Comparison of ENCODE assay signal across 8 cellular contexts in the genomic region with DNA sequence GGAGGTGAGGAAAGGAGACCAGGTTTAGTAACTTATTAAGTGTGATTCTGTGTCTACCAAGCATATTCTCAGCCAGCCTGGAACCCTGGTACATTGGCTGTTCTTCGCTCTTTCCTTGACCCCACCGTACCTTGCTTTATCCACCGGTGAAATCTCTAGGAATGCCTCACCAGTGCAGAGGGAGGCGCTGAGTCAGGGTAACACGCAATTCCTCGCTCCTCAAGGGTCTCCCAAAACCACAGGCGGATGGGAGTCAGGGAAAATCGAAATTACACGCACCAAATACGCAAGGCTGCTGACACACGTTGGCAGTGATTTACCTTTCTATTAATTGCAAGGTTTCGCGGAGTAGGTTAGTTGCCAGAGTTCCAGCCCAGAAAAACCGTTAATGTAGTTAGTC. TPM values are rescaled to one million over a fixed set of nuclear protein-coding genes. Genes with fewer than 3 reads are reported as not detected.
DNase-seq lines count a peak whose midpoint lies in the region; ATAC-seq, FAIRE-seq and TF ChIP-seq lines count a peak whose summit lies in the region.

No MANE protein-coding gene starts in this region.

- H3K27ac Mint-ChIP-seq in Caco-2 (ENCODE audit: unreplicated experiment): peak overlapping the region; percentile 92

- no peak for FAIRE-seq in small intestine (lab: Jason Lieb, UNC)

- peak overlapping the region; percentile 90 for H3K4me3 ChIP-seq in Caco-2 (ENCODE audit: low read depth, low read length)
- H3K4me3 ChIP-seq in ascending aorta: peak overlapping the region; percentile 76 to 96
- peak overlapping the region; percentile 82 for H3K4me3 ChIP-seq in iPS-18a (ENCODE audit: low read length)
- peak overlapping the region; percentile 64 to 81 for H3K4me3 ChIP-seq in small intestine (ENCODE audit: low read depth in 1 of 2, low read length in 2 of 2)

- TF ChIP-seq CTCF in Caco-2 (IDR thresholded peaks at IDR 0.05; ENCODE audit: insufficient read depth in 1 of 2, low read depth in 1 of 2, low read length in 1 of 2, severe bottlenecking in 1 of 2, unreplicated experiment in 1 of 2) (no peak), ascending aorta (IDR thresholded peaks at IDR 0.05) (no peak)

- H3K36me3 ChIP-seq in Caco-2 (ENCODE audit: control insufficient read depth, insufficient read depth, low read length) (no peaks in the 10 kb centered on the region), ascending aorta (peaks cover 0 to 4% of the 10 kb centered on the region in 2 donors), iPS-18a (ENCODE audit: control insufficient read depth, low read depth, low read length) (peaks cover 17% of the 10 kb centered on the region), small intestine (ENCODE audit: control insufficient read depth in 2 of 2, insufficient read depth in 2 of 2, low read length in 2 of 2) (peaks cover 0 to 2% of the 10 kb centered on the region in 2 donors)

- 2 to 6% (median 5%) methylated on average over 14 of the region's 14 CpGs for WGBS in small intestine, 3 donors

- peaks cover 12% of the 10 kb centered on the region; the same call in 1 of the 2 replicates for H3K4me1 ChIP-seq in Caco-2
- peaks cover 5 to 20% of the 10 kb centered on the region in 2 donors for H3K4me1 ChIP-seq in ascending aorta
- H3K4me1 ChIP-seq in iPS-18a (ENCODE audit: control insufficient read depth, low read depth, low read length): peaks cover 14% of the 10 kb centered on the region
- peaks cover 6 to 26% of the 10 kb centered on the region in 2 donors for H3K4me1 ChIP-seq in small intestine (ENCODE audit: control insufficient read depth in 2 of 2, insufficient read depth in 1 of 2, low read depth in 1 of 2, low read length in 1 of 2)

- H3K27me3 ChIP-seq in Caco-2 (replicated peaks; ENCODE audit: control insufficient read depth, insufficient read depth, low read length) (no peaks in the 10 kb centered on the region), ascending aorta (no peaks in the 10 kb centered on the region), iPS-18a (ENCODE audit: control insufficient read depth, insufficient read depth, low read length) (no peaks in the 10 kb centered on the region), small intestine (ENCODE audit: control insufficient read depth in 2 of 2, insufficient read depth in 2 of 2, low read length in 2 of 2) (no peaks in the 10 kb centered on the region)

- H3K9me3 ChIP-seq in Caco-2 (no peaks in the 10 kb centered on the region), ascending aorta (no peaks in the 10 kb centered on the region), iPS-18a (ENCODE audit: control insufficient read depth, low read depth, low read length) (no peaks in the 10 kb centered on the region), small intestine (ENCODE audit: control insufficient read depth, low read depth) (no peaks in the 10 kb centered on the region)

- no peak for ATAC-seq in HG03378 (IDR thresholded peaks at IDR 0.05; ENCODE audit: unreplicated experiment)

- H3K9me3 Mint-ChIP-seq in Caco-2 (ENCODE audit: unreplicated experiment): no peaks in the 10 kb centered on the region

- intact Hi-C loops in Caco-2 (cut with micrococcal nuclease; ENCODE audit: unreplicated experiment): no loop called here
- intact Hi-C loops in ascending aorta (cut with DNase I): loop anchor here (5.0 to 10.0 kb wide), 4 partner anchors 609 to 1801 kb away; partner anchors contain the start of genes DACT1, PCNX4, PPM1A and TMEM30B

- peaks cover 16% of the 10 kb centered on the region for H3K36me3 Mint-ChIP-seq in Caco-2 (ENCODE audit: insufficient read depth, unreplicated experiment)

- BruUV-seq in Caco-2 (replicated peaks; lab: Mats Ljungman, UMichigan): no TSS peak

- DNase-seq in Caco-2: peak in 1 of 2 experiments; percentile 9
- DNase-seq in HuH-7.5 (ENCODE audit: low spot score): peak; percentile 30
- DNase-seq in ascending aorta (ENCODE audit: low spot score in 2 of 2): no peak
- DNase-seq in small intestine: peak; percentile 25
- no peak for DNase-seq in DMS114 treated with DMSO at 0.1 percent for 48 hours (lab: John Stamatoyannopoulos, UW; ENCODE audit: unreplicated experiment)
- DNase-seq in activated CD8-positive, alpha-beta memory T cell treated with anti-CD3 and anti-CD28 coated beads, Interleukin-2, amount 50 U/mL, for 48 hours: no peak

- peak overlapping the region; percentile 92 for H3K4me3 Mint-ChIP-seq in Caco-2 (ENCODE audit: unreplicated experiment)

- H3K9ac ChIP-seq in iPS-18a (ENCODE audit: low read length): peak overlapping the region; percentile 85

- CTCF ChIA-PET in Caco-2 (lab: Charles Lee): interaction anchor here (1.3 to 1.7 kb wide), 4 partner anchors 93 to 414 kb away, joined by 3 to 13 read pairs (median 7); partner anchors contain the start of gene CCDC175

- H3K27me3 Mint-ChIP-seq in Caco-2 (ENCODE audit: insufficient read depth, unreplicated experiment): no peaks in the 10 kb centered on the region

- no peaks in the 10 kb centered on the region for H3K4me1 Mint-ChIP-seq in Caco-2 (ENCODE audit: low read depth, unreplicated experiment)

- POLR2A ChIA-PET in Caco-2 (lab: Charles Lee): interaction anchor here (1.3 kb wide), 1 partner anchor 25 kb away, joined by 3 read pairs; no protein-coding TSS in a partner anchor

- H3K27ac ChIP-seq in ascending aorta: peak overlapping the region; percentile 85 to 96
- peak overlapping the region; percentile 57 for H3K27ac ChIP-seq in iPS-18a (ENCODE audit: low read length)
- H3K27ac ChIP-seq in small intestine (ENCODE audit: low read depth in 1 of 2, low read length in 1 of 2): peak overlapping the region; percentile 61 to 91

RNA-seq across cellular contexts. Expression of gene L3HYPDH, which starts 0.8 kb away (rescaled TPM):
- total RNA-seq in Caco-2 (2022) (15.3 and 15.7 TPM in 2 replicates), ascending aorta (35.0 TPM)
- 10 to 100 TPM in 1 of 3 donors, 1 to 10 TPM in 2; 7.5 to 21.2 (median 9.5) TPM for polyA plus RNA-seq in small intestine

RNA-seq across cellular contexts. Expression of gene JKAMP, which starts 1.0 kb away (rescaled TPM):
- total RNA-seq in Caco-2 (2022) (24.7 and 31.0 TPM in 2 replicates), ascending aorta (28.2 TPM)
- 10 to 100 TPM; 12.7 to 29.2 (median 16.2) TPM for polyA plus RNA-seq in small intestine

RNA-seq across cellular contexts. Expression of gene GPR135, which starts 18.2 kb away (rescaled TPM):
- total RNA-seq in Caco-2 (2022) (0.52 and 0.77 TPM in 2 replicates), ascending aorta (4.7 TPM)
- polyA plus RNA-seq in small intestine: under 1 TPM in 2 of 3 donors, not detected in 1; 0.22 to 0.39 TPM

Comparison
In these comparisons a context has a peak if more than half of its experiments do, and no peak if none do; other contexts are left out.
1. DNase-seq: peak in HuH-7.5 (single experiment) and small intestine (single experiment); none in ascending aorta (0 of 2), DMS114 treated with DMSO at 0.1 percent for 48 hours (single experiment) and activated CD8-positive, alpha-beta memory T cell treated with anti-CD3 and anti-CD28 coated beads, Interleukin-2, amount 50 U/mL, for 48 hours (single experiment).
2. Peak in every context shown above with its lines, with median percentiles within 50 percentile points of each other: H3K4me3 ChIP-seq and H3K27ac ChIP-seq.